1 cellular context compared by ENCODE assay signal in genomic region chr5:54793612-54794436, GRCh38.
TF ChIP-seq lines count a peak whose summit lies in the region.

No MANE protein-coding gene starts in this region.

TF ChIP-seq in GM23338, 12 proteins besides CTCF, POLR2A, EP300 and RAD21 (continued from another document):
- TF ChIP-seq ZNF462 (CRISPR knock-in tag; IDR thresholded peaks at IDR 0.05) (no peak), REST (IDR thresholded peaks at IDR 0.05; ENCODE audit: unreplicated experiment) (no peak), EZH2phosphoT487 (IDR thresholded peaks at IDR 0.05; ENCODE audit: unreplicated experiment) (no peak), ZNF331 (CRISPR knock-in tag; IDR thresholded peaks at IDR 0.05; ENCODE audit: low read depth) (no peak), EZH2 (IDR thresholded peaks at IDR 0.05; ENCODE audit: low read depth, unreplicated experiment) (no peak)
